ENCODE assay signal across 8 cellular contexts in genomic region chr16:89093252-89093601, GRCh38. TPM values are rescaled to one million over a fixed set of nuclear protein-coding genes. Genes with fewer than 3 reads are reported as not detected.
A peak's percentile ranks its signal among the peaks of the same experiment; 100 is the strongest.
DNase-seq lines count a peak whose midpoint lies in the region; TF ChIP-seq lines count a peak whose summit lies in the region.
"Not testable (repeated sequence)": the region's sequence is repeated elsewhere in the genome, so short reads cannot be mapped to it uniquely, and the experiment has no call there.

No MANE protein-coding gene starts in this region.

- peaks cover 38% of the 10 kb centered on the region for H3K36me3 ChIP-seq in DOHH2 (ENCODE audit: control insufficient read depth, low read length)
- H3K36me3 ChIP-seq in mammary epithelial cell (ENCODE audit: insufficient read depth, low read length); sigmoid colon; vagina: not testable (repeated sequence)

- H3F3A ChIP-seq in DOHH2 (ENCODE audit: control insufficient read depth, insufficient read depth) = peaks cover 34% of the 10 kb centered on the region

- TF ChIP-seq CTCF in DOHH2 (IDR thresholded peaks at IDR 0.05; ENCODE audit: low read depth, low read length, poor library complexity, severe bottlenecking); NB4 (IDR thresholded peaks at IDR 0.05; ENCODE audit: low read depth, low read length); mammary epithelial cell (conservative IDR thresholded peaks at IDR 0.05 in 1 of 2, IDR thresholded peaks at IDR 0.05 in 1 of 2; ENCODE audit: extremely low read depth in 1 of 2, insufficient read depth in 1 of 2, low read depth in 1 of 2, low read length in 2 of 2); glutamatergic neuron (IDR thresholded peaks at IDR 0.05; ENCODE audit: partially characterized antibody, unreplicated experiment); sigmoid colon (IDR thresholded peaks at IDR 0.05); vagina (IDR thresholded peaks at IDR 0.05): not testable (repeated sequence)

- H3K4me1 ChIP-seq in DOHH2 (ENCODE audit: control insufficient read depth, low read length) (peaks cover 60% of the 10 kb centered on the region), mononuclear cell (ENCODE audit: insufficient read depth, low read length) (peaks cover 46% of the 10 kb centered on the region), sigmoid colon (peaks cover 0 to 32% (median 25%) of the 10 kb centered on the region in 4 donors), vagina (peaks cover 40% of the 10 kb centered on the region)
- H3K4me1 ChIP-seq in mammary epithelial cell (ENCODE audit: insufficient read depth, low read length) = not testable (repeated sequence)

- H3K79me2 ChIP-seq in DOHH2 (ENCODE audit: control insufficient read depth, low read length) = peaks cover 44% of the 10 kb centered on the region
- H3K79me2 ChIP-seq in mammary epithelial cell (ENCODE audit: insufficient read depth, low read length) = peaks cover 45% of the 10 kb centered on the region

- H4K20me1 ChIP-seq in DOHH2 (ENCODE audit: control insufficient read depth, insufficient read depth, low read depth, low read length); mammary epithelial cell (ENCODE audit: insufficient read depth, low read length): not testable (repeated sequence)

- TF ChIP-seq POLR2A in NB4 (IDR thresholded peaks at IDR 0.05; ENCODE audit: extremely low read depth, insufficient read length); sigmoid colon (IDR thresholded peaks at IDR 0.05); vagina (IDR thresholded peaks at IDR 0.05): not testable (repeated sequence)

- H3K4me1 Mint-ChIP-seq in activated CD4-positive, alpha-beta memory T cell treated with anti-CD3 and anti-CD28 coated beads, Interleukin-2, amount 10 ng/mL, durations not matched to agents 7 days and 5 days = peaks cover 41% of the 10 kb centered on the region
- peaks cover 40% of the 10 kb centered on the region for H3K4me1 Mint-ChIP-seq in glutamatergic neuron (ENCODE audit: low read depth, unreplicated experiment)

- BruUV-seq in mammary epithelial cell (replicated peaks; lab: Mats Ljungman, UMichigan) = not testable (repeated sequence)

- not testable (repeated sequence) for H3K9me2 ChIP-seq in DOHH2 (replicated peaks; ENCODE audit: control insufficient read depth, low read length)

- peak overlapping the region; percentile 94 for H3K4me3 ChIP-seq in DOHH2 (ENCODE audit: low read length)
- peak overlapping the region; percentile 55 for H3K4me3 ChIP-seq in NB4 (ENCODE audit: low read depth, low read length)
- H3K4me3 ChIP-seq in mammary epithelial cell (replicated peaks in 1 of 3; ENCODE audit: insufficient read depth in 1 of 3, low read depth in 2 of 3, low read length in 3 of 3) = peak overlapping the region in 2 of 3 experiments; percentile 68 to 88
- H3K4me3 ChIP-seq in mononuclear cell (ENCODE audit: low read length) = peak overlapping the region; percentile 72
- H3K4me3 ChIP-seq in sigmoid colon = peak overlapping the region; percentile 52 to 86 (median 82)
- H3K4me3 ChIP-seq in vagina = peak overlapping the region; percentile 70 to 86

- H3K27ac ChIP-seq in DOHH2 (ENCODE audit: low read depth, low read length) = peak overlapping the region; percentile 92; the same call in 1 of the 2 replicates
- H3K27ac ChIP-seq in mammary epithelial cell (ENCODE audit: insufficient read depth, low read depth, low read length) = not testable (repeated sequence)
- peak overlapping the region; percentile 62 to 80 (median 68) for H3K27ac ChIP-seq in sigmoid colon
- H3K27ac ChIP-seq in vagina = peak overlapping the region; percentile 60

- not testable (repeated sequence) for H3K9ac ChIP-seq in mammary epithelial cell (ENCODE audit: insufficient read depth, low read length)

- not testable (repeated sequence) for H3K9me3 ChIP-seq in DOHH2 (ENCODE audit: control insufficient read depth, insufficient read depth, low read length); mammary epithelial cell (replicated peaks; ENCODE audit: insufficient read depth, low read length); mononuclear cell (ENCODE audit: low read depth, low read length); sigmoid colon; vagina

- H3K27ac Mint-ChIP-seq in activated CD4-positive, alpha-beta memory T cell treated with anti-CD3 and anti-CD28 coated beads, Interleukin-2, amount 10 ng/mL, durations not matched to agents 7 days and 5 days = peak overlapping the region; percentile 68
- not testable (repeated sequence) for H3K27ac Mint-ChIP-seq in glutamatergic neuron (ENCODE audit: unreplicated experiment)

- dilution Hi-C loops in mammary epithelial cell (cut with HindIII; ENCODE audit: low sequenced_read_pairs) = not testable (repeated sequence)

- H3K27me3 ChIP-seq in DOHH2 (ENCODE audit: control insufficient read depth, low read length) (peaks cover 36% of the 10 kb centered on the region), sigmoid colon (peaks cover 1 to 31% (median 28%) of the 10 kb centered on the region in 3 donors)
- H3K27me3 ChIP-seq in mammary epithelial cell (ENCODE audit: insufficient read depth, low read length); mononuclear cell (ENCODE audit: insufficient read depth, low read length); vagina: not testable (repeated sequence)

- H3K27me3 Mint-ChIP-seq in activated CD4-positive, alpha-beta memory T cell treated with anti-CD3 and anti-CD28 coated beads, Interleukin-2, amount 10 ng/mL, durations not matched to agents 7 days and 5 days = peaks cover 15% of the 10 kb centered on the region
- H3K27me3 Mint-ChIP-seq in glutamatergic neuron (ENCODE audit: unreplicated experiment) = peaks cover 19% of the 10 kb centered on the region

- POLR2A ChIA-PET in activated CD4-positive, alpha-beta memory T cell treated with anti-CD3 and anti-CD28 coated beads, Interleukin-2, amount 10 ng/mL, durations not matched to agents 7 days and 5 days (lab: Charles Lee) = interaction anchor here (0.6 to 1.9 kb wide), 17 partner anchors 8 to 522 kb away, joined by 3 to 26 read pairs (median 5); partner anchors contain the start of genes APRT and ZNF778

- 76% methylated on average over 12 of the region's 15 CpGs for WGBS in mammary epithelial cell (ENCODE audit: low coverage, missing lambda C conversion rate)
- WGBS in sigmoid colon, 2 donors = 66 to 67% methylated on average over 15 of the region's 15 CpGs

- peak overlapping the region; percentile 57 for H3K4me2 ChIP-seq in DOHH2 (ENCODE audit: low read length)
- peak overlapping the region; percentile 98 for H3K4me2 ChIP-seq in mammary epithelial cell (ENCODE audit: insufficient read depth, low read depth, low read length)

- peaks cover 17% of the 10 kb centered on the region for H3K36me3 Mint-ChIP-seq in activated CD4-positive, alpha-beta memory T cell treated with anti-CD3 and anti-CD28 coated beads, Interleukin-2, amount 10 ng/mL, durations not matched to agents 7 days and 5 days (ENCODE audit: low read depth)
- H3K36me3 Mint-ChIP-seq in glutamatergic neuron (ENCODE audit: unreplicated experiment) = not testable (repeated sequence)

- H3K9me3 Mint-ChIP-seq in activated CD4-positive, alpha-beta memory T cell treated with anti-CD3 and anti-CD28 coated beads, Interleukin-2, amount 10 ng/mL, durations not matched to agents 7 days and 5 days; glutamatergic neuron (ENCODE audit: unreplicated experiment): not testable (repeated sequence)

- peak overlapping the region; percentile 71 for H3K4me3 Mint-ChIP-seq in activated CD4-positive, alpha-beta memory T cell treated with anti-CD3 and anti-CD28 coated beads, Interleukin-2, amount 10 ng/mL, durations not matched to agents 7 days and 5 days
- H3K4me3 Mint-ChIP-seq in glutamatergic neuron (ENCODE audit: unreplicated experiment) = peak overlapping the region; percentile 74

- TF ChIP-seq EP300 in sigmoid colon (IDR thresholded peaks at IDR 0.05) = not testable (repeated sequence)

- in situ Hi-C loops in mammary epithelial cell (cut with MboI; ENCODE audit: low sequenced_read_pairs in 2 of 2) = not testable (repeated sequence)

- intact Hi-C loops in mammary epithelial cell (cut with micrococcal nuclease); vagina (cut with DNase I): not testable (repeated sequence)
- intact Hi-C loops in sigmoid colon (cut with DNase I) = loop anchor here (5.0 kb wide), 2 partner anchors 124 to 156 kb away; partner anchors contain the start of gene ZNF778

- CTCF ChIA-PET in activated CD4-positive, alpha-beta memory T cell treated with anti-CD3 and anti-CD28 coated beads, Interleukin-2, amount 10 ng/mL, durations not matched to agents 7 days and 5 days (lab: Charles Lee) = interaction anchor here (0.6 kb wide), 1 partner anchor 9 kb away, joined by 3 read pairs; no protein-coding TSS in a partner anchor
- CTCF ChIA-PET in mammary epithelial cell (lab: Charles Lee; ENCODE audit: low non-redundant PET) = not testable (repeated sequence)

- DNase-seq in NB4 (ENCODE audit: low read depth); activated CD4-positive, alpha-beta memory T cell treated with anti-CD3 and anti-CD28 coated beads, Interleukin-2, amount 10 ng/mL, durations not matched to agents 7 days and 5 days; mammary epithelial cell; glutamatergic neuron; sigmoid colon; vagina (ENCODE audit: extremely low spot score in 2 of 2): not testable (repeated sequence)

- H2AFZ ChIP-seq in mammary epithelial cell (ENCODE audit: low read depth, low read length) = peak overlapping the region; percentile 93

RNA-seq across cellular contexts. Expression of gene ACSF3, which starts 0.4 kb away (rescaled TPM):
- 10 to 100 TPM; 44.4 to 45.3 TPM for total RNA-seq in activated CD4-positive, alpha-beta memory T cell treated with anti-CD3 and anti-CD28 coated beads, Interleukin-2, amount 10 ng/mL, durations not matched to agents 7 days and 5 days
- total RNA-seq in mammary epithelial cell (10 to 100 TPM; 18.0 to 31.8 TPM), glutamatergic neuron (ENCODE audit: unreplicated experiment) (29.3 TPM), mononuclear cell (20.9 TPM), sigmoid colon (10 to 100 TPM; 19.7 to 31.6 (median 24.8) TPM), vagina (23.3 TPM)
- polyA plus RNA-seq in mammary epithelial cell (13.3 TPM), sigmoid colon (10 to 100 TPM; 28.2 to 42.2 (median 35.6) TPM)
- polyA minus RNA-seq in mammary epithelial cell = 22.6 TPM
